8 cellular contexts compared by ENCODE assay signal in the genomic region with DNA sequence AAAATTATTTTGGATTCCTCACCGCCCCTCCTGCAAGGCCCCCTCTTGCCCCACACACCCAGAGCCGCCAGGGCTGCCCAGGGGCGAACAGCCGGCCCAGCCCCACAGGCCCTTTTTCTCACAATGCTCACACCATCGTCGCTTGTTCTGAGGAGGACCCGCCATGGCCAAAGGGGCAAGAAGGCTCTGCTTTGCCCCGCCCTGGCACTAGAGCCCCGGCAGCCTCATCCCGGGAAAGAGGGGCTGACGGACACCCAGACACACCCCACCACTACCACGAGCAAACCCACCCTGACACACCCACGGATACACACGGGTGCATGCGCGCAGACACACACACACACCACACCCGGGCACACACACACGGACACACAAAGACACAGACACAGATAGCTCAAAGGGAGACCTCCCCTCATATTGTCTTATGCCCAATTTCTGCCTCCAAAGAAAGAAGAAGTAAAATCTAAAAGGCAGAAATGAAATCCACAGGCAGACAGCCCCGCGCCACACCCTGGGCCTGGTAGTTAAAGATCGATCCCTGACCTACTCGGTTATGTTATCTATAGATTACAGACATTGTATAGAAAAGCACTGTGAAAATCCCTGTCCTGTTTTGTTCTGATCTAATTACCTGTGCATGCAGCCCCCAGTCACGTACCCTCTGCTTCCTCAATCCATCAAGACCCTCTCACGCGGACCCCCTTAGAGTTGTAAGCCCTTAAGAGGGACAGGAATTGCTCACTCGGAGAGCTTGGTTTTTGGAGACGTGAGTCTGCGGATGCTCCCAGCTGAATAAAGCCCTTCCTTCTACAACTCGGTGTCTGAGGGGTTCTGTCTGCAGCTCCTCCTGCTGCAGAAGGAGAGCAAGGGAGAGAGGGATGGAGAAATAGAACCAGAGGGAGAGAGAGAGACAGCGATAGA.
A peak's percentile ranks its signal among the peaks of the same experiment; 100 is the strongest.
DNase-seq lines count a peak whose midpoint lies in the region; ATAC-seq and TF ChIP-seq lines count a peak whose summit lies in the region.
"Not testable (repeated sequence)": the region's sequence is repeated elsewhere in the genome, so short reads cannot be mapped to it uniquely, and the experiment has no call there.

No MANE protein-coding gene starts in this region.

- not testable (repeated sequence) for H3K79me2 ChIP-seq in OCI-LY1 (ENCODE audit: insufficient read depth, low read length)

- H2AFZ ChIP-seq in OCI-LY1 (ENCODE audit: low read length), result not testable (repeated sequence)

- H3K4me2 ChIP-seq in OCI-LY1 (ENCODE audit: low read length), result peak overlapping the region; percentile 75

- ATAC-seq in GM21723 (IDR thresholded peaks at IDR 0.05; ENCODE audit: unreplicated experiment), result peak; percentile 27
- not testable (repeated sequence) for ATAC-seq in activated T-helper 17 cell treated with anti-CD3 and anti-CD28 coated beads, Interleukin-2, amount 50 U/mL, for 72 hours (replicated peaks)

- not testable (repeated sequence) for H3K36me3 Mint-ChIP-seq in CD4-positive, alpha-beta memory T cell; nephron (ENCODE audit: low read depth); stimulated activated naive CD8-positive, alpha-beta T cell treated with anti-CD3 and anti-CD28 coated beads, Interleukin-15, Interleukin-2, amounts not matched to agents 100 ng/mL and 50 ng/mL, for 24 hours (ENCODE audit: low read depth)
- H3K36me3 Mint-ChIP-seq in activated T-helper 17 cell treated with anti-CD3 and anti-CD28 coated beads, Interleukin-2, amount 50 U/mL, for 72 hours (ENCODE audit: low read depth), result peaks cover 21% of the 10 kb centered on the region

- intact Hi-C loops in CD4-positive, alpha-beta memory T cell (cut with micrococcal nuclease); dorsolateral prefrontal cortex (cut with DNase I): not testable (repeated sequence)

- H3F3A ChIP-seq in OCI-LY1 (ENCODE audit: insufficient read depth, low read length), result not testable (repeated sequence)

- H3K27ac Mint-ChIP-seq in CD4-positive, alpha-beta memory T cell, result peak overlapping the region in 4 of 7 donors; percentile 3 to 24 (median 4)
- H3K27ac Mint-ChIP-seq in activated T-helper 17 cell treated with anti-CD3 and anti-CD28 coated beads, Interleukin-2, amount 50 U/mL, for 72 hours, result not testable (repeated sequence)
- H3K27ac Mint-ChIP-seq in nephron, result peak overlapping the region in 1 of 3 experiments; percentile 16
- H3K27ac Mint-ChIP-seq in stimulated activated naive CD8-positive, alpha-beta T cell treated with anti-CD3 and anti-CD28 coated beads, Interleukin-15, Interleukin-2, amounts not matched to agents 100 ng/mL and 50 ng/mL, for 24 hours, result peak overlapping the region; percentile 47

- not testable (repeated sequence) for H3K4me3 ChIP-seq in CD4-positive, alpha-beta memory T cell (ENCODE audit: low read length in 2 of 2)
- H3K4me3 ChIP-seq in OCI-LY1 (ENCODE audit: low read depth, low read length, poor library complexity, severe bottlenecking) (peak overlapping the region; percentile 68), dorsolateral prefrontal cortex (peak overlapping the region; percentile 16 to 83 (median 63)), iPS-18c (ENCODE audit: insufficient read depth, low read depth, low read length) (peak overlapping the region; percentile 54; the same call in 1 of the 2 replicates)

- TF ChIP-seq CTCF in OCI-LY1 (IDR thresholded peaks at IDR 0.05; ENCODE audit: low read length); dorsolateral prefrontal cortex (IDR thresholded peaks at IDR 0.05 in 54 of 56, conservative IDR thresholded peaks at IDR 0.05 in 2 of 56; ENCODE audit: low read depth in 1 of 56, partially characterized antibody in 56 of 56); nephron (IDR thresholded peaks at IDR 0.05; ENCODE audit: unreplicated experiment in 3 of 3): not testable (repeated sequence)

- H3K4me1 Mint-ChIP-seq in CD4-positive, alpha-beta memory T cell, result peaks cover 23 to 43% (median 31%) of the 10 kb centered on the region in 4 donors
- peaks cover 25% of the 10 kb centered on the region for H3K4me1 Mint-ChIP-seq in activated T-helper 17 cell treated with anti-CD3 and anti-CD28 coated beads, Interleukin-2, amount 50 U/mL, for 72 hours
- peaks cover 20% of the 10 kb centered on the region for H3K4me1 Mint-ChIP-seq in nephron
- peaks cover 30% of the 10 kb centered on the region for H3K4me1 Mint-ChIP-seq in stimulated activated naive CD8-positive, alpha-beta T cell treated with anti-CD3 and anti-CD28 coated beads, Interleukin-15, Interleukin-2, amounts not matched to agents 100 ng/mL and 50 ng/mL, for 24 hours (ENCODE audit: low read depth)

- not testable (repeated sequence) for H3K9ac ChIP-seq in OCI-LY1 (ENCODE audit: low read length)

- POLR2A ChIA-PET in CD4-positive, alpha-beta memory T cell (lab: Charles Lee; ENCODE audit: partially characterized antibody), result interaction anchor here (1.1 kb wide), 1 partner anchor 1017 kb away, joined by 5 read pairs; no protein-coding TSS in a partner anchor

- not testable (repeated sequence) for H3K9me2 ChIP-seq in OCI-LY1 (ENCODE audit: low read depth, low read length)

- not testable (repeated sequence) for H4K20me1 ChIP-seq in OCI-LY1 (ENCODE audit: insufficient read depth, low read length)

- H3K4me3 Mint-ChIP-seq in CD4-positive, alpha-beta memory T cell, result peak overlapping the region; percentile 37 to 78 (median 72)
- peak overlapping the region; percentile 50 for H3K4me3 Mint-ChIP-seq in activated T-helper 17 cell treated with anti-CD3 and anti-CD28 coated beads, Interleukin-2, amount 50 U/mL, for 72 hours
- H3K4me3 Mint-ChIP-seq in nephron, result peak overlapping the region; percentile 70 to 76 (median 75)
- peak overlapping the region; percentile 71 for H3K4me3 Mint-ChIP-seq in stimulated activated naive CD8-positive, alpha-beta T cell treated with anti-CD3 and anti-CD28 coated beads, Interleukin-15, Interleukin-2, amounts not matched to agents 100 ng/mL and 50 ng/mL, for 24 hours

- peaks cover 13% of the 10 kb centered on the region for H3K27me3 ChIP-seq in CD4-positive, alpha-beta memory T cell (ENCODE audit: insufficient read depth, low read length)
- H3K27me3 ChIP-seq in OCI-LY1 (ENCODE audit: insufficient read depth, low read length), result not testable (repeated sequence)
- H3K27me3 ChIP-seq in dorsolateral prefrontal cortex, result peaks cover 0 to 66% (median 32%) of the 10 kb centered on the region in 45 donors

- not testable (repeated sequence) for H3K36me3 ChIP-seq in CD4-positive, alpha-beta memory T cell (ENCODE audit: insufficient read depth, low read length); OCI-LY1 (ENCODE audit: insufficient read depth, low read length)

- peaks cover 2 to 20% (median 9%) of the 10 kb centered on the region in 8 donors for H3K9me3 Mint-ChIP-seq in CD4-positive, alpha-beta memory T cell
- H3K9me3 Mint-ChIP-seq in activated T-helper 17 cell treated with anti-CD3 and anti-CD28 coated beads, Interleukin-2, amount 50 U/mL, for 72 hours; stimulated activated naive CD8-positive, alpha-beta T cell treated with anti-CD3 and anti-CD28 coated beads, Interleukin-15, Interleukin-2, amounts not matched to agents 100 ng/mL and 50 ng/mL, for 24 hours: not testable (repeated sequence)
- H3K9me3 Mint-ChIP-seq in nephron, result peaks cover 23% of the 10 kb centered on the region

- not testable (repeated sequence) for H3K9me3 ChIP-seq in CD4-positive, alpha-beta memory T cell (ENCODE audit: control insufficient read depth in 1 of 2, low read length in 2 of 2); OCI-LY1 (ENCODE audit: low read length); iPS-18c (ENCODE audit: control insufficient read depth, insufficient read depth, low read length)

- H3K4me1 ChIP-seq in CD4-positive, alpha-beta memory T cell (ENCODE audit: insufficient read depth, low read length), result peaks cover 19% of the 10 kb centered on the region
- peaks cover 42% of the 10 kb centered on the region for H3K4me1 ChIP-seq in OCI-LY1 (ENCODE audit: insufficient read depth, low read length, severe bottlenecking)

- CTCF ChIA-PET in CD4-positive, alpha-beta memory T cell (lab: Charles Lee; ENCODE audit: partially characterized antibody), result not testable (repeated sequence)

- H3K27ac ChIP-seq in CD4-positive, alpha-beta memory T cell (ENCODE audit: low read depth, low read length); OCI-LY1 (ENCODE audit: low read depth, low read length, poor library complexity, severe bottlenecking): not testable (repeated sequence)
- H3K27ac ChIP-seq in dorsolateral prefrontal cortex, result peak overlapping the region; percentile 17 to 96 (median 80)

- peaks cover 43 to 53% of the 10 kb centered on the region in 2 donors for H3K27me3 Mint-ChIP-seq in CD4-positive, alpha-beta memory T cell
- H3K27me3 Mint-ChIP-seq in activated T-helper 17 cell treated with anti-CD3 and anti-CD28 coated beads, Interleukin-2, amount 50 U/mL, for 72 hours, result peaks cover 44% of the 10 kb centered on the region
- H3K27me3 Mint-ChIP-seq in nephron (ENCODE audit: low read depth), result peaks cover 72% of the 10 kb centered on the region
- H3K27me3 Mint-ChIP-seq in stimulated activated naive CD8-positive, alpha-beta T cell treated with anti-CD3 and anti-CD28 coated beads, Interleukin-15, Interleukin-2, amounts not matched to agents 100 ng/mL and 50 ng/mL, for 24 hours, result peaks cover 41% of the 10 kb centered on the region

- DNase-seq in CD4-positive, alpha-beta memory T cell, result peak in 3 of 5 donors; percentile 17 to 41 (median 24)
- peak in 5 of 10 donors; percentile 22 to 56 (median 52) for DNase-seq in dorsolateral prefrontal cortex
